14 cellular contexts compared by ENCODE assay signal in genomic region chr7:92854501-92855238, GRCh38. TPM values are rescaled to one million over a fixed set of nuclear protein-coding genes. Genes with fewer than 3 reads are reported as not detected.
DNase-seq lines count a peak whose midpoint lies in the region; ATAC-seq and TF ChIP-seq lines count a peak whose summit lies in the region.
"Had no signal": no experiment of that assay in that cellular context is flagged by ENCODE, and none has a peak within 500 bp of the region (broad histone marks: within the 10 kb centered on the region; RNA-seq: fewer than 3 reads in every experiment).

No MANE protein-coding gene starts in this region.

- H3K4me3 Mint-ChIP-seq in activated T-cell treated with anti-CD3 and anti-CD28 coated beads, Interleukin-2, amount 50 U/mL, for 72 hours = peak overlapping the region; percentile 38 to 83
- H3K4me3 Mint-ChIP-seq: CD4-positive, CD25-positive, alpha-beta regulatory T cell; memory B cell had no signal

- ATAC-seq in GM18858 (IDR thresholded peaks at IDR 0.05; ENCODE audit: unreplicated experiment) = peak; percentile 72
- ATAC-seq in HG02981 (IDR thresholded peaks at IDR 0.05; ENCODE audit: unreplicated experiment) = peak; percentile 66
- ATAC-seq in activated T-cell treated with anti-CD3 and anti-CD28 coated beads, Interleukin-2, amount 50 U/mL, for 72 hours (replicated peaks in 1 of 2) = peak; percentile 94
- ATAC-seq: right cardiac atrium had no signal

- H3K36me3 ChIP-seq in GM06990 (ENCODE audit: control insufficient read depth, insufficient read depth, low read length) = no peaks in the 10 kb centered on the region
- H3K36me3 ChIP-seq: WERI-Rb-1 had no signal

- DNase-seq in GM06990 (ENCODE audit: extremely low read depth, insufficient read length) (peak; percentile 40), RPMI8226 (no peak), OCI-M2 (lab: John Stamatoyannopoulos, UW; ENCODE audit: unreplicated experiment) (no peak), HUDEP-2 (lab: John Stamatoyannopoulos, UW; ENCODE audit: unreplicated experiment in 76 of 76) (no peak)
- peak; percentile 42 to 50 for DNase-seq in activated T-cell treated with anti-CD3 and anti-CD28 coated beads, Interleukin-2, amount 50 U/mL, for 72 hours
- DNase-seq in activated CD8-positive, alpha-beta memory T cell treated with anti-CD3 and anti-CD28 coated beads for 24 hours = no peak
- DNase-seq: amniotic stem cell; CD4-positive, CD25-positive, alpha-beta regulatory T cell; NCI-H2029 treated with DMSO at 0.1 percent for 48 hours; right cardiac atrium; WERI-Rb-1 had no signal

- no peaks in the 10 kb centered on the region for H3K27me3 Mint-ChIP-seq in activated T-cell treated with anti-CD3 and anti-CD28 coated beads, Interleukin-2, amount 50 U/mL, for 72 hours (ENCODE audit: low read depth)

- H3K9me3 Mint-ChIP-seq in activated T-cell treated with anti-CD3 and anti-CD28 coated beads, Interleukin-2, amount 50 U/mL, for 72 hours = no peaks in the 10 kb centered on the region
- H3K9me3 Mint-ChIP-seq: CD4-positive, CD25-positive, alpha-beta regulatory T cell; memory B cell had no signal

- H3K36me3 Mint-ChIP-seq in activated T-cell treated with anti-CD3 and anti-CD28 coated beads, Interleukin-2, amount 50 U/mL, for 72 hours (ENCODE audit: insufficient read depth in 2 of 2) = no peaks in the 10 kb centered on the region
- H3K36me3 Mint-ChIP-seq: CD4-positive, CD25-positive, alpha-beta regulatory T cell; memory B cell had no signal

- peaks cover 26% of the 10 kb centered on the region for H3K4me1 Mint-ChIP-seq in activated T-cell treated with anti-CD3 and anti-CD28 coated beads, Interleukin-2, amount 50 U/mL, for 72 hours (ENCODE audit: low read depth)
- H3K4me1 Mint-ChIP-seq: CD4-positive, CD25-positive, alpha-beta regulatory T cell; memory B cell had no signal

- H3K4me3 ChIP-seq in GM06990 (replicated peaks; ENCODE audit: low read depth, low read length) = no peak overlapping the region

- peak overlapping the region; percentile 58 for H3K27ac Mint-ChIP-seq in activated T-cell treated with anti-CD3 and anti-CD28 coated beads, Interleukin-2, amount 50 U/mL, for 72 hours
- H3K27ac Mint-ChIP-seq: CD4-positive, CD25-positive, alpha-beta regulatory T cell; memory B cell had no signal

- TF ChIP-seq CTCF in GM06990 (IDR thresholded peaks at IDR 0.05; ENCODE audit: insufficient read depth, low read length, poor library complexity, severe bottlenecking) = no peak

- no peaks in the 10 kb centered on the region for H3K27me3 ChIP-seq in GM06990 (replicated peaks; ENCODE audit: control insufficient read depth, insufficient read depth, low read length)

RNA-seq across cellular contexts. Expression of gene CDK6, which starts 18.3 kb away (rescaled TPM):
- 100 to 1,000 TPM; 213 to 256 TPM for total RNA-seq in activated T-cell treated with anti-CD3 and anti-CD28 coated beads, Interleukin-2, amount 50 U/mL, for 72 hours

Comparison
In these comparisons a context has a peak if more than half of its experiments do, and no peak if none do; other contexts are left out.
1. DNase-seq: peak in GM06990 (single experiment) and activated T-cell treated with anti-CD3 and anti-CD28 coated beads, Interleukin-2, amount 50 U/mL, for 72 hours (2 of 2); none in RPMI8226 (single experiment), OCI-M2 (single experiment), HUDEP-2 (0 of 76) and activated CD8-positive, alpha-beta memory T cell treated with anti-CD3 and anti-CD28 coated beads for 24 hours (single experiment).
2. Peak in every context shown above with its lines, with median percentiles within 50 percentile points of each other: ATAC-seq.